In the genomic region with DNA sequence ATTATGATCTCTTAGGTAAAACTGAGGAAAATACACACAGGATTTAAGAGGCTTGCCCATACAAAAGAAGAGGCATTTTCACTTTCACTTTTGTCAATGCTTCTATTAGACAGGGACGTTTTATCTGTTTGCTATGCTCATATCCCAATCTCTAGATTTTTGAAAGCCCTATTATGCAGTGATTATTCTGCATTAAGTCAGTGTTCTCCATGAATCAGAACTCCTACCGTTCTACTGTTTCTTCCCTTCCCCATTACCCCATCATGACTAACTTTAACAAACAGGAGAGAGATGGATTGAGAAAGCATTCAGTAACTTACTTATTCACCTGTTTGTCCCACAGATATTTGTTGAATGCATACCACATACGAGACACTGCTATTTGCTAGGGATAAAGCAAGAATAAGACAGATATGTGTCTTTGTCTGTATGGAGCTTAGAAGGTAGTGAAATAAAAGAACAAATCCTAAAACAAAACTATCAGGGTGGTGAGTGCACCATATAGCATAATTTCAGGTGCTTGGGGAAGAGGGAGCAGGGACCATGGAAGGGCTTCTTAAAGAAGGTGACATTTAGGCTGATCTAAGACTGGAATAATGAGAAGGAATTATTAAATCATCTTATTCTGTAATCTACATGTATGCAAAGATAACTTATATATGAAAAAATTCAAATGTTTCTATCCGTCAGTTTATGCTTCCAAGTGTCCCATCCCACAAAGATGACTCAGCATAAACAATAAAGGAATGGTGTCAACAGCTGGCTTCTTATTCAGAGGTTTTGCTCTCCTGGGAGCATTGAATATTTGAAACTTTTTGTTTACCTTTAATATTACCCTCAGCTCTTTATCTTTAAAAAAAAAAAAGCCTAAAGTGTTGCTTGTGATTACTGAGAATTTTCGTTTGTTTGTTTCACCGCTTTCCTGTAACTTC, we compare ENCODE assay signal across 8 cellular contexts.
A peak's percentile ranks its signal among the peaks of the same experiment; 100 is the strongest.
DNase-seq lines count a peak whose midpoint lies in the region; ATAC-seq and TF ChIP-seq lines count a peak whose summit lies in the region.

No MANE protein-coding gene starts in this region.

- H3K27ac ChIP-seq in right lobe of liver, result no peak overlapping the region

- peaks cover 11% of the 10 kb centered on the region for H3K4me1 Mint-ChIP-seq in activated T-helper 2 cell treated with anti-CD3 and anti-CD28 coated beads, Interferon-gamma antibody, Interleukin-2, Interleukin-4, amounts not matched to agents 10 μg/mL and 5 μg/mL and 100 μg/mL, durations not matched to agents 14 hours and 24 hours and 36 hours (ENCODE audit: low read depth)

- H3K36me3 Mint-ChIP-seq in activated T-helper 2 cell treated with anti-CD3 and anti-CD28 coated beads, Interferon-gamma antibody, Interleukin-2, Interleukin-4, amounts not matched to agents 10 μg/mL and 5 μg/mL and 100 μg/mL, durations not matched to agents 14 hours and 24 hours and 36 hours (ENCODE audit: low read depth), result no peaks in the 10 kb centered on the region

- no peak for TF ChIP-seq POLR2A in right lobe of liver (IDR thresholded peaks at IDR 0.05)

- peak overlapping the region; percentile 51 for H3K27ac Mint-ChIP-seq in activated T-helper 2 cell treated with anti-CD3 and anti-CD28 coated beads, Interferon-gamma antibody, Interleukin-2, Interleukin-4, amounts not matched to agents 10 μg/mL and 5 μg/mL and 100 μg/mL, durations not matched to agents 14 hours and 24 hours and 36 hours

- H3K4me3 ChIP-seq in right lobe of liver, result peak overlapping the region; percentile 1 to 50 (median 38)

- no peak for TF ChIP-seq CTCF in right lobe of liver (IDR thresholded peaks at IDR 0.05)

- H3K27me3 ChIP-seq in right lobe of liver, result no peaks in the 10 kb centered on the region

- WGBS in right lobe of liver (ENCODE audit: insufficient coverage, low coverage, low lambda C conversion rate, missing lambda C conversion rate), result 37% methylated on average over 6 of the region's 6 CpGs

- no peaks in the 10 kb centered on the region for H3K36me3 ChIP-seq in right lobe of liver

- DNase-seq in Ammon's horn (ENCODE audit: low spot score) (peak; percentile 5), GM19238 (ENCODE audit: insufficient read length, low spot score) (peak; percentile 0), right lobe of liver (no peak), iPS-NIHi7 (ENCODE audit: extremely low spot score) (no peak), NCI-H146 treated with DMSO at 0.1 percent for 48 hours (lab: John Stamatoyannopoulos, UW; ENCODE audit: unreplicated experiment) (no peak)
- DNase-seq in activated T-helper 2 cell treated with anti-CD3 and anti-CD28 coated beads, Interferon-gamma antibody, Interleukin-2, Interleukin-4, amounts not matched to agents 10 μg/mL and 5 μg/mL and 100 μg/mL, durations not matched to agents 14 hours and 24 hours and 36 hours (ENCODE audit: low spot score), result no peak
- no peak for DNase-seq in activated CD4-positive, alpha-beta T cell treated with anti-CD3 and anti-CD28 coated beads for 48 hours

- peaks cover 4% of the 10 kb centered on the region for H3K27me3 Mint-ChIP-seq in activated T-helper 2 cell treated with anti-CD3 and anti-CD28 coated beads, Interferon-gamma antibody, Interleukin-2, Interleukin-4, amounts not matched to agents 10 μg/mL and 5 μg/mL and 100 μg/mL, durations not matched to agents 14 hours and 24 hours and 36 hours (ENCODE audit: low read depth)

- ATAC-seq in HG03457 (IDR thresholded peaks at IDR 0.05; ENCODE audit: unreplicated experiment) (peak; percentile 81), right lobe of liver (peak; percentile 68 to 83 (median 74))

- H3K4me1 ChIP-seq in right lobe of liver, result peaks cover 0 to 3% (median 0%) of the 10 kb centered on the region in 4 donors

- H3K9me3 Mint-ChIP-seq in activated T-helper 2 cell treated with anti-CD3 and anti-CD28 coated beads, Interferon-gamma antibody, Interleukin-2, Interleukin-4, amounts not matched to agents 10 μg/mL and 5 μg/mL and 100 μg/mL, durations not matched to agents 14 hours and 24 hours and 36 hours, result no peaks in the 10 kb centered on the region

- intact Hi-C loops in activated T-helper 2 cell treated with anti-CD3 and anti-CD28 coated beads, Interferon-gamma antibody, Interleukin-2, Interleukin-4, amounts not matched to agents 10 μg/mL and 5 μg/mL and 100 μg/mL, durations not matched to agents 14 hours and 24 hours and 36 hours (cut with micrococcal nuclease), result no loop called here
- intact Hi-C loops in right lobe of liver (cut with DNase I), result no loop called here

- H3K9me3 ChIP-seq in right lobe of liver, result no peaks in the 10 kb centered on the region

- peak overlapping the region; percentile 82 for H3K4me3 Mint-ChIP-seq in activated T-helper 2 cell treated with anti-CD3 and anti-CD28 coated beads, Interferon-gamma antibody, Interleukin-2, Interleukin-4, amounts not matched to agents 10 μg/mL and 5 μg/mL and 100 μg/mL, durations not matched to agents 14 hours and 24 hours and 36 hours (ENCODE audit: low read depth)

Comparison
In these comparisons a context has a peak if more than half of its experiments do, and no peak if none do; other contexts are left out.
1. DNase-seq: peak in Ammon's horn (single experiment) and GM19238 (single experiment); none in activated T-helper 2 cell treated with anti-CD3 and anti-CD28 coated beads, Interferon-gamma antibody, Interleukin-2, Interleukin-4, amounts not matched to agents 10 μg/mL and 5 μg/mL and 100 μg/mL, durations not matched to agents 14 hours and 24 hours and 36 hours (single experiment), right lobe of liver (0 of 3), iPS-NIHi7 (single experiment), NCI-H146 treated with DMSO at 0.1 percent for 48 hours (single experiment) and activated CD4-positive, alpha-beta T cell treated with anti-CD3 and anti-CD28 coated beads for 48 hours (single experiment).